27 cellular contexts compared by ENCODE assay signal in the genomic region with DNA sequence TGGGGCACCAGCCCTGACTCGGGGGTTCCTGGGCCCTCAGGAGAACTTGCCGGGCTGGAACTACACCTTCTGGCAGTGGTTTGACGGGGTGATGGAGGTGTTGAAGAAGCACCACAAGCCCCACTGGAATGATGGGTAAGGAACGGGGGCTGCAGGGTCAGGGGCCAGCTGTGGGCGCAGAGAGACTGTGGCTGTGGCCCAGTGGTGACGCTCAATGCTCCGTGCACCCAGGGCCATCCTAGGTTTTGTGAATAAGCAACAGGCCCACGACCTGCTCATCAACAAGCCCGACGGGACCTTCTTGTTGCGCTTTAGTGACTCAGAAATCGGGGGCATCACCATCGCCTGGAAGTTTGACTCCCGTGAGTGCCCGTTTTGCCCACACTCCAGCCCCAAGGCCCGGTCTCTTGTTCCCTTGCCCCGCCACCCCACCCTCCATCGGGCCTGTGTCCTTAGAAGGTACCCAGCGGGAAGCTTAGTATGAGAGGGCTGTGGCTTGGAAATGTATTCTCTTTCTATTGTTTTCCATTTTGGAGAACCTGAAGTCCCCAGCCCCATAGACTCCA. TPM values are rescaled to one million over a fixed set of nuclear protein-coding genes. Genes with fewer than 3 reads are reported as not detected.
DNase-seq lines count a peak whose midpoint lies in the region; ATAC-seq lines count a peak whose summit lies in the region.
"Had no signal": no experiment of that assay in that cellular context is flagged by ENCODE, and none has a peak within 500 bp of the region (broad histone marks: within the 10 kb centered on the region; RNA-seq: fewer than 3 reads in every experiment).

No MANE protein-coding gene starts in this region.

- CTCF ChIA-PET in activated CD4-positive, alpha-beta T cell treated with anti-CD3 and anti-CD28 coated beads for 36 hours (lab: Charles Lee), result interaction anchor here (0.9 kb wide), 1 partner anchor 15 kb away, joined by 3 read pairs; no protein-coding TSS in a partner anchor
- CTCF ChIA-PET in naive thymus-derived CD4-positive, alpha-beta T cell (lab: Charles Lee), result interaction anchor here (9.4 kb wide), 1 partner anchor 84 kb away, joined by 54 read pairs; no protein-coding TSS in a partner anchor

- H3K4me3 ChIP-seq in CD4-positive, CD25-positive, alpha-beta regulatory T cell (ENCODE audit: low read depth, low read length), result no peak overlapping the region
- no peak overlapping the region for H3K4me3 ChIP-seq in naive thymus-derived CD4-positive, alpha-beta T cell (ENCODE audit: low read length)
- H3K4me3 ChIP-seq: esophagus squamous epithelium, pancreas, skin epidermis, thyroid gland had no signal

- POLR2A ChIA-PET in activated CD4-positive, alpha-beta T cell treated with anti-CD3 and anti-CD28 coated beads for 36 hours (lab: Charles Lee), result no interaction called here
- POLR2A ChIA-PET in naive thymus-derived CD4-positive, alpha-beta T cell (lab: Charles Lee), result interaction anchor here (0.5 to 9.1 kb wide), 4 partner anchors 11 to 81 kb away, joined by 3 to 88 read pairs (median 3); a partner anchor contains a TSS

- no peaks in the 10 kb centered on the region for H3K27me3 ChIP-seq in CD4-positive, CD25-positive, alpha-beta regulatory T cell (ENCODE audit: control insufficient read depth, insufficient read depth, low read length)
- no peaks in the 10 kb centered on the region for H3K27me3 ChIP-seq in naive thymus-derived CD4-positive, alpha-beta T cell (ENCODE audit: control insufficient read depth in 2 of 2, insufficient read depth in 2 of 2, low read length in 2 of 2)
- H3K27me3 ChIP-seq: esophagus squamous epithelium, foreskin keratinocyte, pancreas, thyroid gland had no signal

- no peak overlapping the region for H3K27ac ChIP-seq in CD4-positive, CD25-positive, alpha-beta regulatory T cell (ENCODE audit: insufficient read depth, low read length, poor library complexity, severe bottlenecking)
- no peak overlapping the region for H3K27ac ChIP-seq in naive thymus-derived CD4-positive, alpha-beta T cell (ENCODE audit: low read depth, low read length)
- H3K27ac ChIP-seq: foreskin keratinocyte, pancreas, skin epidermis, thyroid gland had no signal

- no peaks in the 10 kb centered on the region for H3K9me3 ChIP-seq in CD4-positive, CD25-positive, alpha-beta regulatory T cell (ENCODE audit: control insufficient read depth in 2 of 2, low read length in 2 of 2)
- H3K9me3 ChIP-seq in T-helper 17 cell (ENCODE audit: control insufficient read depth, low read length, poor library complexity, severe bottlenecking), result no peaks in the 10 kb centered on the region
- H3K9me3 ChIP-seq in naive thymus-derived CD4-positive, alpha-beta T cell (ENCODE audit: control insufficient read depth in 2 of 3, low read length in 3 of 3), result no peaks in the 10 kb centered on the region
- H3K9me3 ChIP-seq: esophagus squamous epithelium, pancreas, thyroid gland had no signal

- H3K4me1 Mint-ChIP-seq in activated CD4-positive, alpha-beta T cell treated with anti-CD3 and anti-CD28 coated beads for 36 hours, result peaks cover 76% of the 10 kb centered on the region
- H3K4me1 Mint-ChIP-seq in CD4-positive, CD25-positive, alpha-beta regulatory T cell, result peaks cover 0 to 29% (median 10%) of the 10 kb centered on the region in 4 donors
- peaks cover 25% of the 10 kb centered on the region for H3K4me1 Mint-ChIP-seq in T-helper 17 cell
- H3K4me1 Mint-ChIP-seq in naive thymus-derived CD4-positive, alpha-beta T cell, result peaks cover 42 to 89% (median 60%) of the 10 kb centered on the region in 7 donors

- H3K36me3 Mint-ChIP-seq in activated CD4-positive, alpha-beta T cell treated with anti-CD3 and anti-CD28 coated beads for 36 hours (ENCODE audit: low read depth), result peaks cover 81% of the 10 kb centered on the region
- H3K36me3 Mint-ChIP-seq in CD4-positive, CD25-positive, alpha-beta regulatory T cell, result peaks cover 49% of the 10 kb centered on the region
- H3K36me3 Mint-ChIP-seq in T-helper 17 cell (ENCODE audit: low read depth), result peaks cover 14% of the 10 kb centered on the region
- H3K36me3 Mint-ChIP-seq in naive thymus-derived CD4-positive, alpha-beta T cell, result peaks cover 5 to 52% (median 31%) of the 10 kb centered on the region in 5 donors

- no peak for ATAC-seq in activated CD4-positive, alpha-beta T cell treated with anti-CD3 and anti-CD28 coated beads for 36 hours
- ATAC-seq in CD4-positive, CD25-positive, alpha-beta regulatory T cell (ENCODE audit: low read depth in 2 of 2), result no peak
- ATAC-seq in T-helper 17 cell, result no peak
- ATAC-seq in naive thymus-derived CD4-positive, alpha-beta T cell, result no peak
- no peak for ATAC-seq in GM21526 (IDR thresholded peaks at IDR 0.05; ENCODE audit: low FRiP score, unreplicated experiment)
- ATAC-seq: activated CD8-positive, alpha-beta memory T cell treated with anti-CD3 and anti-CD28 coated beads, Interleukin-2, amount 10 ng/mL, durations not matched to agents 7 days and 5 days; activated naive CD8-positive, alpha-beta T cell treated with anti-CD3 and anti-CD28 coated beads, Interleukin-2, amount 50 U/mL, for 24 hours; foreskin keratinocyte; left lobe of liver; pancreas had no signal

- intact Hi-C loops in activated CD4-positive, alpha-beta T cell treated with anti-CD3 and anti-CD28 coated beads for 36 hours (cut with DNase I, micrococcal nuclease), result no loop called here
- intact Hi-C loops in naive thymus-derived CD4-positive, alpha-beta T cell (cut with micrococcal nuclease), result loop anchor here in 1 of 2 donors (2.0 kb wide), 1 partner anchor 15 kb away; no protein-coding TSS in a partner anchor

- H3K27me3 Mint-ChIP-seq in activated CD4-positive, alpha-beta T cell treated with anti-CD3 and anti-CD28 coated beads for 36 hours, result no peaks in the 10 kb centered on the region
- no peaks in the 10 kb centered on the region for H3K27me3 Mint-ChIP-seq in CD4-positive, CD25-positive, alpha-beta regulatory T cell
- no peaks in the 10 kb centered on the region for H3K27me3 Mint-ChIP-seq in T-helper 17 cell
- no peaks in the 10 kb centered on the region for H3K27me3 Mint-ChIP-seq in naive thymus-derived CD4-positive, alpha-beta T cell
- H3K27me3 Mint-ChIP-seq: activated CD8-positive, alpha-beta memory T cell treated with anti-CD3 and anti-CD28 coated beads, Interleukin-2, amount 10 ng/mL, durations not matched to agents 7 days and 5 days; activated naive CD8-positive, alpha-beta T cell treated with anti-CD3 and anti-CD28 coated beads, Interleukin-2, amount 50 U/mL, for 24 hours had no signal

- no peak for DNase-seq in activated CD4-positive, alpha-beta T cell treated with anti-CD3 and anti-CD28 coated beads for 36 hours
- DNase-seq in activated CD4-positive, alpha-beta T cell treated with anti-CD3 and anti-CD28 coated beads for 1 hour, result no peak
- DNase-seq in CD4-positive, CD25-positive, alpha-beta regulatory T cell, result no peak
- DNase-seq in T-helper 17 cell, result no peak
- DNase-seq in naive thymus-derived CD4-positive, alpha-beta T cell, result no peak
- no peak for DNase-seq in NCI-H526 (lab: John Stamatoyannopoulos, UW)
- DNase-seq in stimulated activated CD4-positive, alpha-beta T cell treated with anti-CD3 and anti-CD28 coated beads, Interleukin-1b, Interleukin-23, amount 100 ng/mL, for 48 hours, result no peak
- DNase-seq: activated CD4-positive, CD25-positive, alpha-beta regulatory T cell treated with anti-CD3 and anti-CD28 coated beads, Interleukin-2, amount 50 U/mL, for 72 hours; activated CD8-positive, alpha-beta memory T cell treated with anti-CD3 and anti-CD28 coated beads, Interleukin-2, amount 10 ng/mL, durations not matched to agents 7 days and 5 days; activated naive CD8-positive, alpha-beta T cell treated with anti-CD3 and anti-CD28 coated beads, Interleukin-2, amount 50 U/mL, for 24 hours; DND-41; esophagus squamous epithelium; foreskin keratinocyte; GF-D8; head of caudate nucleus; Karpas-422; NCI-H1930; NCI-H524 treated with DMSO at 0.1 percent for 48 hours; nephron progenitor cell; OCI-M1; pancreas; stimulated activated naive CD4-positive, alpha-beta T cell treated with Interleukin-2 at 50 U/mL for 16 hours; thyroid gland had no signal

- peak overlapping the region; percentile 11 for H3K27ac Mint-ChIP-seq in activated CD4-positive, alpha-beta T cell treated with anti-CD3 and anti-CD28 coated beads for 36 hours
- peak overlapping the region in 2 of 3 donors; percentile 51 to 79 for H3K27ac Mint-ChIP-seq in CD4-positive, CD25-positive, alpha-beta regulatory T cell
- peak overlapping the region; percentile 29 for H3K27ac Mint-ChIP-seq in T-helper 17 cell
- H3K27ac Mint-ChIP-seq in naive thymus-derived CD4-positive, alpha-beta T cell, result peak overlapping the region; percentile 28 to 86 (median 84)
- H3K27ac Mint-ChIP-seq: activated CD8-positive, alpha-beta memory T cell treated with anti-CD3 and anti-CD28 coated beads, Interleukin-2, amount 10 ng/mL, durations not matched to agents 7 days and 5 days; activated naive CD8-positive, alpha-beta T cell treated with anti-CD3 and anti-CD28 coated beads, Interleukin-2, amount 50 U/mL, for 24 hours; nephron progenitor cell had no signal

- H3K4me3 Mint-ChIP-seq in activated CD4-positive, alpha-beta T cell treated with anti-CD3 and anti-CD28 coated beads for 36 hours, result no peak overlapping the region
- no peak overlapping the region for H3K4me3 Mint-ChIP-seq in CD4-positive, CD25-positive, alpha-beta regulatory T cell
- H3K4me3 Mint-ChIP-seq in T-helper 17 cell, result no peak overlapping the region
- H3K4me3 Mint-ChIP-seq in naive thymus-derived CD4-positive, alpha-beta T cell, result peak overlapping the region in 7 of 10 donors; percentile 16 to 65 (median 43)
- H3K4me3 Mint-ChIP-seq: activated CD8-positive, alpha-beta memory T cell treated with anti-CD3 and anti-CD28 coated beads, Interleukin-2, amount 10 ng/mL, durations not matched to agents 7 days and 5 days; activated T-helper 1 cell treated with anti-CD3 and anti-CD28 coated beads, Interleukin-12 subunit alpha, Interleukin-12 subunit beta, Interleukin-2, Interleukin-4 antibody, amounts not matched to agents 30 ng/mL and 10 ng/mL and 1 ng/mL, durations not matched to agents 14 hours and 24 hours and 36 hours; nephron progenitor cell had no signal

- peaks cover 78% of the 10 kb centered on the region for H3K36me3 ChIP-seq in CD4-positive, CD25-positive, alpha-beta regulatory T cell (ENCODE audit: control insufficient read depth, insufficient read depth, low read length)
- H3K36me3 ChIP-seq in naive thymus-derived CD4-positive, alpha-beta T cell (ENCODE audit: control insufficient read depth in 2 of 3, insufficient read depth in 3 of 3, low read length in 3 of 3), result peaks cover 7 to 70% (median 25%) of the 10 kb centered on the region in 3 experiments

- H3K9me3 Mint-ChIP-seq in activated CD4-positive, alpha-beta T cell treated with anti-CD3 and anti-CD28 coated beads for 36 hours (ENCODE audit: low read depth), result no peaks in the 10 kb centered on the region
- no peaks in the 10 kb centered on the region for H3K9me3 Mint-ChIP-seq in CD4-positive, CD25-positive, alpha-beta regulatory T cell
- H3K9me3 Mint-ChIP-seq in naive thymus-derived CD4-positive, alpha-beta T cell, result no peaks in the 10 kb centered on the region
- H3K9me3 Mint-ChIP-seq: activated naive CD8-positive, alpha-beta T cell treated with anti-CD3 and anti-CD28 coated beads, Interleukin-2, amount 50 U/mL, for 24 hours; activated T-helper 1 cell treated with anti-CD3 and anti-CD28 coated beads, Interleukin-12 subunit alpha, Interleukin-12 subunit beta, Interleukin-2, Interleukin-4 antibody, amounts not matched to agents 30 ng/mL and 10 ng/mL and 1 ng/mL, durations not matched to agents 14 hours and 24 hours and 36 hours; nephron progenitor cell had no signal

- H3K4me1 ChIP-seq in CD4-positive, CD25-positive, alpha-beta regulatory T cell (ENCODE audit: control insufficient read depth, insufficient read depth, low read length, poor library complexity, severe bottlenecking), result peaks cover 11% of the 10 kb centered on the region
- H3K4me1 ChIP-seq in naive thymus-derived CD4-positive, alpha-beta T cell (ENCODE audit: control insufficient read depth in 2 of 2, insufficient read depth in 2 of 2, low read length in 2 of 2), result peaks cover 6 to 34% of the 10 kb centered on the region in 2 donors
- H3K4me1 ChIP-seq: foreskin keratinocyte, pancreas had no signal

RNA-seq across cellular contexts. Expression of a gene that starts 19.1 kb away (rescaled TPM):
- 100 to 1,000 TPM; 178 to 203 TPM for total RNA-seq in activated CD4-positive, alpha-beta T cell treated with anti-CD3 and anti-CD28 coated beads for 36 hours
- 177 TPM for total RNA-seq in CD4-positive, CD25-positive, alpha-beta regulatory T cell
- 10 to 100 TPM; 71.1 to 90.9 (median 76.7) TPM for polyA plus RNA-seq in CD4-positive, CD25-positive, alpha-beta regulatory T cell
- total RNA-seq in T-helper 17 cell, result 100 to 1,000 TPM; 153 to 177 TPM
- 100 to 1,000 TPM; 111 to 162 (median 150) TPM for total RNA-seq in naive thymus-derived CD4-positive, alpha-beta T cell
- 100 to 1,000 TPM in 1 of 2 donors, 10 to 100 TPM in 1; 72.8 to 150 TPM for polyA plus RNA-seq in naive thymus-derived CD4-positive, alpha-beta T cell

RNA-seq across cellular contexts. Expression of a gene that starts 31.3 kb away (rescaled TPM):
- 100 to 1,000 TPM; 162 to 203 TPM for total RNA-seq in activated CD4-positive, alpha-beta T cell treated with anti-CD3 and anti-CD28 coated beads for 36 hours
- total RNA-seq in CD4-positive, CD25-positive, alpha-beta regulatory T cell, result 241 TPM
- 100 to 1,000 TPM; 109 to 117 (median 112) TPM for polyA plus RNA-seq in CD4-positive, CD25-positive, alpha-beta regulatory T cell
- total RNA-seq in T-helper 17 cell, result 100 to 1,000 TPM; 202 to 225 TPM
- total RNA-seq in naive thymus-derived CD4-positive, alpha-beta T cell, result 100 to 1,000 TPM; 143 to 192 (median 183) TPM
- 100 to 1,000 TPM in 1 of 2 donors, 10 to 100 TPM in 1; 98.0 to 135 TPM for polyA plus RNA-seq in naive thymus-derived CD4-positive, alpha-beta T cell

Comparison
In these comparisons a context has a peak if more than half of its experiments do, and no peak if none do; other contexts are left out.
1. H3K27ac Mint-ChIP-seq: peak in every context shown above with its lines; median percentile 84 in naive thymus-derived CD4-positive, alpha-beta T cell; 65 in CD4-positive, CD25-positive, alpha-beta regulatory T cell; 29 in T-helper 17 cell; 11 in activated CD4-positive, alpha-beta T cell treated with anti-CD3 and anti-CD28 coated beads for 36 hours.
2. H3K4me3 Mint-ChIP-seq: peak in naive thymus-derived CD4-positive, alpha-beta T cell (7 of 10); none in activated CD4-positive, alpha-beta T cell treated with anti-CD3 and anti-CD28 coated beads for 36 hours (single experiment), CD4-positive, CD25-positive, alpha-beta regulatory T cell (0 of 4) and T-helper 17 cell (single experiment).